33 cellular contexts compared by ENCODE assay signal in genomic region chr9:33903157-33903780, GRCh38.
DNase-seq lines count a peak whose midpoint lies in the region; ATAC-seq, FAIRE-seq and TF ChIP-seq lines count a peak whose summit lies in the region.
"Had no signal": no experiment of that assay in that cellular context is flagged by ENCODE, and none has a peak within 500 bp of the region (broad histone marks: within the 10 kb centered on the region; RNA-seq: fewer than 3 reads in every experiment).

No MANE protein-coding gene starts in this region.

- TF ChIP-seq CTCF in natural killer cell (IDR thresholded peaks at IDR 0.05) (no peak), WTC11 (IDR thresholded peaks at IDR 0.05) (no peak), mesothelial cell of epicardium (IDR thresholded peaks at IDR 0.05; ENCODE audit: unreplicated experiment) (no peak), D721Med (IDR thresholded peaks at IDR 0.05; ENCODE audit: insufficient read depth, missing control alignments) (no peak)

- H3K36me3 Mint-ChIP-seq in natural killer cell (no peaks in the 10 kb centered on the region), WTC11 (peaks cover 19% of the 10 kb centered on the region), mesothelial cell of epicardium (peaks cover 19% of the 10 kb centered on the region)
- H3K36me3 Mint-ChIP-seq in natural killer cell treated with Interleukin-12 subunit alpha and Interleukin-12 subunit beta and Interleukin-15 and Interleukin-18, amount 100 ng/mL, for 72 hours = peaks cover 4% of the 10 kb centered on the region

- no peak for FAIRE-seq in D721Med (lab: Jason Lieb, UNC)
- FAIRE-seq: endometrium, GM19239, pancreas had no signal

- H3K4me3 Mint-ChIP-seq in natural killer cell = no peak overlapping the region
- H3K4me3 Mint-ChIP-seq in natural killer cell treated with Interleukin-12 subunit alpha and Interleukin-12 subunit beta and Interleukin-15 and Interleukin-18, amount 100 ng/mL, for 72 hours = no peak overlapping the region
- H3K4me3 Mint-ChIP-seq in WTC11 = no peak overlapping the region
- no peak overlapping the region for H3K4me3 Mint-ChIP-seq in mesothelial cell of epicardium
- H3K4me3 Mint-ChIP-seq: activated naive CD8-positive, alpha-beta T cell; dendritic cell treated with granulocyte-macrophage colony-stimulating factor and Interleukin-4, amounts not matched to agents 40 ng/mL and 50 ng/mL, for 4 days; IgD-negative memory B cell; immature natural killer cell had no signal

- POLR2A ChIA-PET in WTC11 (lab: Charles Lee) = no interaction called here

- H3K27ac Mint-ChIP-seq in natural killer cell (peak overlapping the region; percentile 23 to 43), WTC11 (peak overlapping the region; percentile 17; the same call in 1 of the 2 replicates), mesothelial cell of epicardium (peak overlapping the region; percentile 28)
- no peak overlapping the region for H3K27ac Mint-ChIP-seq in natural killer cell treated with Interleukin-12 subunit alpha and Interleukin-12 subunit beta and Interleukin-15 and Interleukin-18, amount 100 ng/mL, for 72 hours
- H3K27ac Mint-ChIP-seq: activated naive CD8-positive, alpha-beta T cell; dendritic cell treated with granulocyte-macrophage colony-stimulating factor and Interleukin-4, amounts not matched to agents 40 ng/mL and 50 ng/mL, for 4 days had no signal

- H3K9me3 Mint-ChIP-seq in natural killer cell (no peaks in the 10 kb centered on the region), WTC11 (no peaks in the 10 kb centered on the region), mesothelial cell of epicardium (no peaks in the 10 kb centered on the region)
- no peaks in the 10 kb centered on the region for H3K9me3 Mint-ChIP-seq in natural killer cell treated with Interleukin-12 subunit alpha and Interleukin-12 subunit beta and Interleukin-15 and Interleukin-18, amount 100 ng/mL, for 72 hours
- H3K9me3 Mint-ChIP-seq: activated T-helper 2 cell treated with anti-CD3 and anti-CD28 coated beads, Interferon-gamma antibody, Interleukin-2, Interleukin-4, amounts not matched to agents 10 μg/mL and 5 μg/mL and 100 μg/mL, durations not matched to agents 14 hours and 24 hours and 36 hours; dendritic cell treated with granulocyte-macrophage colony-stimulating factor and Interleukin-4, amounts not matched to agents 40 ng/mL and 50 ng/mL, for 4 days; IgD-negative memory B cell; immature natural killer cell had no signal

- DNase-seq in natural killer cell = no peak
- no peak for DNase-seq in natural killer cell treated with Interleukin-12 subunit alpha and Interleukin-12 subunit beta and Interleukin-15 and Interleukin-18, amount 100 ng/mL, for 72 hours (ENCODE audit: low spot score)
- DNase-seq in WTC11 (ENCODE audit: low spot score) = no peak
- no peak for DNase-seq in mesothelial cell of epicardium (ENCODE audit: low spot score in 2 of 2, unreplicated experiment in 2 of 2)
- no peak for DNase-seq in D721Med (ENCODE audit: insufficient read length, low spot score)
- no peak for DNase-seq in DMS114 treated with DMSO at 0.1 percent for 48 hours (lab: John Stamatoyannopoulos, UW; ENCODE audit: unreplicated experiment)
- no peak for DNase-seq in DMS79 (lab: John Stamatoyannopoulos, UW)
- DNase-seq: ACHN; activated CD4-positive, alpha-beta T cell treated with anti-CD3 and anti-CD28 coated beads, Interleukin-2, amount 50 U/mL, for 48 hours; activated CD8-positive, alpha-beta memory T cell treated with anti-CD3 and anti-CD28 coated beads, Interleukin-2, amount 50 U/mL, for 4 hours; central memory CD4-positive, alpha-beta T cell; GDM1; hippocampal formation; immature natural killer cell; left lung; mesendoderm; NCI-H1105; NCI-H2029 treated with DMSO at 0.1 percent for 48 hours; NCI-H345; NCI-H748 treated with DMSO at 0.1 percent for 48 hours; pancreas; RPMI8226; spleen; stimulated activated CD4-positive, alpha-beta T cell treated with anti-CD3 and anti-CD28 coated beads, Interleukin-2, amount 100 ng/mL, for 48 hours; T-helper 1 cell had no signal

- intact Hi-C loops in natural killer cell (cut with micrococcal nuclease) = no loop called here

- no peak for ATAC-seq in natural killer cell
- no peak for ATAC-seq in natural killer cell treated with Interleukin-12 subunit alpha and Interleukin-12 subunit beta and Interleukin-15 and Interleukin-18, amount 100 ng/mL, for 72 hours
- no peak for ATAC-seq in WTC11
- no peak for ATAC-seq in GM19467 (IDR thresholded peaks at IDR 0.05; ENCODE audit: unreplicated experiment)
- ATAC-seq: activated CD4-positive, CD25-positive, alpha-beta regulatory T cell treated with anti-CD3 and anti-CD28 coated beads, Interleukin-2, amount 50 U/mL, for 24 hours; left lung; pancreas had no signal

- H3K27me3 Mint-ChIP-seq in natural killer cell (ENCODE audit: low read depth in 2 of 2) (no peaks in the 10 kb centered on the region), WTC11 (ENCODE audit: low read depth) (no peaks in the 10 kb centered on the region), mesothelial cell of epicardium (ENCODE audit: low read depth) (no peaks in the 10 kb centered on the region)
- no peaks in the 10 kb centered on the region for H3K27me3 Mint-ChIP-seq in natural killer cell treated with Interleukin-12 subunit alpha and Interleukin-12 subunit beta and Interleukin-15 and Interleukin-18, amount 100 ng/mL, for 72 hours
- H3K27me3 Mint-ChIP-seq: activated naive CD8-positive, alpha-beta T cell; dendritic cell treated with granulocyte-macrophage colony-stimulating factor and Interleukin-4, amounts not matched to agents 40 ng/mL and 50 ng/mL, for 4 days; IgD-negative memory B cell had no signal

- H3K4me1 Mint-ChIP-seq in natural killer cell (peaks cover 28 to 47% of the 10 kb centered on the region in 2 donors), WTC11 (peaks cover 16% of the 10 kb centered on the region), mesothelial cell of epicardium (peaks cover 15% of the 10 kb centered on the region)
- peaks cover 21 to 33% of the 10 kb centered on the region in 2 donors for H3K4me1 Mint-ChIP-seq in natural killer cell treated with Interleukin-12 subunit alpha and Interleukin-12 subunit beta and Interleukin-15 and Interleukin-18, amount 100 ng/mL, for 72 hours (ENCODE audit: low read depth in 2 of 2)

- CTCF ChIA-PET in WTC11 (lab: Charles Lee) = interaction anchor here (1.0 to 1.5 kb wide), 2 partner anchors 17 to 165 kb away, joined by 3 to 7 read pairs; no protein-coding TSS in a partner anchor

TF ChIP-seq in WTC11, 78 proteins besides CTCF, POLR2A, EP300 and RAD21 (continues in another document):
- TF ChIP-seq ESRRA (CRISPR knock-in tag; IDR thresholded peaks at IDR 0.05; ENCODE audit: borderline replicate concordance) (no peak), EMX1 (CRISPR knock-in tag; IDR thresholded peaks at IDR 0.05) (no peak), ZSCAN18 (CRISPR knock-in tag; IDR thresholded peaks at IDR 0.05) (no peak), ZNF416 (CRISPR knock-in tag; IDR thresholded peaks at IDR 0.05) (no peak), ZNF396 (CRISPR knock-in tag; IDR thresholded peaks at IDR 0.05; ENCODE audit: borderline replicate concordance) (no peak), CREM (CRISPR knock-in tag; IDR thresholded peaks at IDR 0.05) (no peak), ZBTB21 (CRISPR knock-in tag; IDR thresholded peaks at IDR 0.05; ENCODE audit: borderline replicate concordance) (no peak)
- TF ChIP-seq, protein P1, sequence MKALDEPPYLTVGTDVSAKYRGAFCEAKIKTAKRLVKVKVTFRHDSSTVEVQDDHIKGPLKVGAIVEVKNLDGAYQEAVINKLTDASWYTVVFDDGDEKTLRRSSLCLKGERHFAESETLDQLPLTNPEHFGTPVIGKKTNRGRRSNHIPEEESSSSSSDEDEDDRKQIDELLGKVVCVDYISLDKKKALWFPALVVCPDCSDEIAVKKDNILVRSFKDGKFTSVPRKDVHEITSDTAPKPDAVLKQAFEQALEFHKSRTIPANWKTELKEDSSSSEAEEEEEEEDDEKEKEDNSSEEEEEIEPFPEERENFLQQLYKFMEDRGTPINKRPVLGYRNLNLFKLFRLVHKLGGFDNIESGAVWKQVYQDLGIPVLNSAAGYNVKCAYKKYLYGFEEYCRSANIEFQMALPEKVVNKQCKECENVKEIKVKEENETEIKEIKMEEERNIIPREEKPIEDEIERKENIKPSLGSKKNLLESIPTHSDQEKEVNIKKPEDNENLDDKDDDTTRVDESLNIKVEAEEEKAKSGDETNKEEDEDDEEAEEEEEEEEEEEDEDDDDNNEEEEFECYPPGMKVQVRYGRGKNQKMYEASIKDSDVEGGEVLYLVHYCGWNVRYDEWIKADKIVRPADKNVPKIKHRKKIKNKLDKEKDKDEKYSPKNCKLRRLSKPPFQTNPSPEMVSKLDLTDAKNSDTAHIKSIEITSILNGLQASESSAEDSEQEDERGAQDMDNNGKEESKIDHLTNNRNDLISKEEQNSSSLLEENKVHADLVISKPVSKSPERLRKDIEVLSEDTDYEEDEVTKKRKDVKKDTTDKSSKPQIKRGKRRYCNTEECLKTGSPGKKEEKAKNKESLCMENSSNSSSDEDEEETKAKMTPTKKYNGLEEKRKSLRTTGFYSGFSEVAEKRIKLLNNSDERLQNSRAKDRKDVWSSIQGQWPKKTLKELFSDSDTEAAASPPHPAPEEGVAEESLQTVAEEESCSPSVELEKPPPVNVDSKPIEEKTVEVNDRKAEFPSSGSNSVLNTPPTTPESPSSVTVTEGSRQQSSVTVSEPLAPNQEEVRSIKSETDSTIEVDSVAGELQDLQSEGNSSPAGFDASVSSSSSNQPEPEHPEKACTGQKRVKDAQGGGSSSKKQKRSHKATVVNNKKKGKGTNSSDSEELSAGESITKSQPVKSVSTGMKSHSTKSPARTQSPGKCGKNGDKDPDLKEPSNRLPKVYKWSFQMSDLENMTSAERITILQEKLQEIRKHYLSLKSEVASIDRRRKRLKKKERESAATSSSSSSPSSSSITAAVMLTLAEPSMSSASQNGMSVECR (CRISPR knock-in tag; IDR thresholded peaks at IDR 0.05; ENCODE audit: borderline replicate concordance) = no peak

Comparison
In these comparisons a context has a peak if more than half of its experiments do, and no peak if none do; other contexts are left out.
1. H3K27ac Mint-ChIP-seq: peak in natural killer cell (2 of 2), WTC11 (single experiment) and mesothelial cell of epicardium (single experiment); none in natural killer cell treated with Interleukin-12 subunit alpha and Interleukin-12 subunit beta and Interleukin-15 and Interleukin-18, amount 100 ng/mL, for 72 hours (0 of 2).